ENCODE assay signal across 9 cellular contexts in genomic region chr9:4796988-4797956, GRCh38. TPM values are rescaled to one million over a fixed set of nuclear protein-coding genes. Genes with fewer than 3 reads are reported as not detected.
DNase-seq lines count a peak whose midpoint lies in the region; ATAC-seq, FAIRE-seq and TF ChIP-seq lines count a peak whose summit lies in the region.
"Had no signal": no experiment of that assay in that cellular context is flagged by ENCODE, and none has a peak within 500 bp of the region (broad histone marks: within the 10 kb centered on the region; RNA-seq: fewer than 3 reads in every experiment).

No MANE protein-coding gene starts in this region.

- ATAC-seq in CD4-positive, alpha-beta T cell (ENCODE audit: poor library complexity), result no peak
- no peak for ATAC-seq in sciatic nerve
- no peak for ATAC-seq in HG03432 (IDR thresholded peaks at IDR 0.05; ENCODE audit: unreplicated experiment)
- ATAC-seq: T-cell had no signal

- H3K27ac Mint-ChIP-seq in CD4-positive, alpha-beta T cell, result no peak overlapping the region

- intact Hi-C loops in CD4-positive, alpha-beta T cell (cut with DNase I, micrococcal nuclease), result loop anchor here in 1 of 2 experiments (2.0 to 10.0 kb wide), 2 partner anchors 36 to 1952 kb away; partner anchors contain the start of gene PUM3
- intact Hi-C loops in endothelial cell of umbilical vein (cut with micrococcal nuclease), result loop anchor here (1.0 kb wide), 1 partner anchor 34 kb away; no protein-coding TSS in a partner anchor
- intact Hi-C loops in sciatic nerve (cut with DNase I), result no loop called here

- H3K27me3 ChIP-seq in CD4-positive, alpha-beta T cell (ENCODE audit: control insufficient read depth, insufficient read depth, low read length), result no peaks in the 10 kb centered on the region
- H3K27me3 ChIP-seq in OCI-LY1 (ENCODE audit: insufficient read depth, low read length) (no peaks in the 10 kb centered on the region), endothelial cell of umbilical vein (ENCODE audit: control insufficient read depth in 2 of 2, insufficient read depth in 2 of 2, low read length in 2 of 2) (no peaks in the 10 kb centered on the region), osteoblast (ENCODE audit: insufficient read depth, low read length) (no peaks in the 10 kb centered on the region)

- H3K9ac ChIP-seq in OCI-LY1 (ENCODE audit: low read length) (no peak overlapping the region; the same call in 1 of the 2 replicates), endothelial cell of umbilical vein (replicated peaks; ENCODE audit: extremely low read depth, insufficient read depth, low read length) (no peak overlapping the region)

- H3K4me3 Mint-ChIP-seq in CD4-positive, alpha-beta T cell, result no peak overlapping the region
- H3K4me3 Mint-ChIP-seq: T-cell had no signal

- BruUV-seq in endothelial cell of umbilical vein (replicated peaks; lab: Mats Ljungman, UMichigan), result no TSS peak

- in situ Hi-C loops in GM13977 (cut with MboI; ENCODE audit: low pct_unique_long_range_greater_than_20kb, low sequenced_read_pairs, unreplicated experiment), result no loop called here

- H3K4me2 ChIP-seq in OCI-LY1 (ENCODE audit: low read length) (peak overlapping the region; percentile 34; the same call in 1 of the 2 replicates), endothelial cell of umbilical vein (ENCODE audit: insufficient read depth, low read length) (peak overlapping the region; percentile 64), osteoblast (ENCODE audit: insufficient read depth, low read length) (no peak overlapping the region)

- no peaks in the 10 kb centered on the region for H3F3A ChIP-seq in OCI-LY1 (ENCODE audit: insufficient read depth, low read length)

- peaks cover 69% of the 10 kb centered on the region for H3K4me1 Mint-ChIP-seq in CD4-positive, alpha-beta T cell (ENCODE audit: low read depth)

- dilution Hi-C loops in endothelial cell of umbilical vein (cut with MboI; ENCODE audit: extremely low pct_ligation_motif_present, low sequenced_read_pairs), result no loop called here

- H3K9me1 ChIP-seq in endothelial cell of umbilical vein (replicated peaks; ENCODE audit: control insufficient read depth, extremely low read depth, insufficient read depth, low read length), result no peaks in the 10 kb centered on the region

- no peak for DNase-seq in CD4-positive, alpha-beta T cell
- DNase-seq in GM13977 (ENCODE audit: low spot score) (no peak), endothelial cell of umbilical vein (ENCODE audit: low read depth, low spot score) (peak; percentile 61), osteoblast (ENCODE audit: insufficient read length, low spot score, missing footprints) (peak; percentile 65), sciatic nerve (ENCODE audit: low spot score) (no peak), occipital lobe (lab: John Stamatoyannopoulos, UW) (no peak)

- H3K9me3 Mint-ChIP-seq in CD4-positive, alpha-beta T cell, result no peaks in the 10 kb centered on the region
- H3K9me3 Mint-ChIP-seq: T-cell had no signal

- peak; percentile 85 for FAIRE-seq in endothelial cell of umbilical vein (lab: Jason Lieb, UNC)

- peaks cover 87% of the 10 kb centered on the region for H3K79me2 ChIP-seq in OCI-LY1 (ENCODE audit: insufficient read depth, low read length)
- H3K79me2 ChIP-seq in endothelial cell of umbilical vein (ENCODE audit: control insufficient read depth, insufficient read depth, low read length), result peaks cover 84% of the 10 kb centered on the region
- peaks cover 73% of the 10 kb centered on the region for H3K79me2 ChIP-seq in osteoblast (ENCODE audit: insufficient read depth, low read length)

- H3K27me3 Mint-ChIP-seq in CD4-positive, alpha-beta T cell, result no peaks in the 10 kb centered on the region
- H3K27me3 Mint-ChIP-seq: T-cell had no signal

- H4K20me1 ChIP-seq in OCI-LY1 (ENCODE audit: insufficient read depth, low read length) (no peaks in the 10 kb centered on the region), endothelial cell of umbilical vein (replicated peaks; ENCODE audit: control insufficient read depth, extremely low read depth, insufficient read depth, low read length) (no peaks in the 10 kb centered on the region), osteoblast (ENCODE audit: insufficient read depth, low read length) (peaks cover 17% of the 10 kb centered on the region)

- TF ChIP-seq CTCF in CD4-positive, alpha-beta T cell (IDR thresholded peaks at IDR 0.05), result peak; percentile 36
- TF ChIP-seq CTCF in GM13977 (IDR thresholded peaks at IDR 0.05; ENCODE audit: extremely low read depth, insufficient read depth, missing control alignments) (peak; percentile 58), OCI-LY1 (IDR thresholded peaks at IDR 0.05; ENCODE audit: low read length) (peak; percentile 73), endothelial cell of umbilical vein (IDR thresholded peaks at IDR 0.05; ENCODE audit: extremely low read depth in 1 of 2, insufficient read depth in 1 of 2, low read depth in 1 of 2, low read length in 2 of 2) (peak; percentile 73 to 81), osteoblast (IDR thresholded peaks at IDR 0.05; ENCODE audit: extremely low read depth, low read depth, low read length) (peak; percentile 88)

- peaks cover 32% of the 10 kb centered on the region for H3K4me1 ChIP-seq in OCI-LY1 (ENCODE audit: insufficient read depth, low read length, severe bottlenecking)
- H3K4me1 ChIP-seq in endothelial cell of umbilical vein (ENCODE audit: control insufficient read depth, extremely low read depth, insufficient read depth, low read length), result peaks cover 23% of the 10 kb centered on the region
- peaks cover 7% of the 10 kb centered on the region for H3K4me1 ChIP-seq in osteoblast (ENCODE audit: insufficient read depth, low read length)

- H3K4me3 ChIP-seq in OCI-LY1 (ENCODE audit: low read depth, low read length, poor library complexity, severe bottlenecking) (no peak overlapping the region), endothelial cell of umbilical vein (replicated peaks in 1 of 3; ENCODE audit: insufficient read depth in 1 of 3, low read depth in 1 of 3, low read length in 3 of 3) (no peak overlapping the region), osteoblast (ENCODE audit: insufficient read depth, low read length) (no peak overlapping the region)

- H3K9me2 ChIP-seq in OCI-LY1 (ENCODE audit: low read depth, low read length), result no peaks in the 10 kb centered on the region

- CTCF ChIA-PET in CD4-positive, alpha-beta T cell (lab: Charles Lee), result interaction anchor here (0.8 to 1.3 kb wide), 5 partner anchors 13 to 56 kb away, joined by 3 to 5 read pairs (median 4); partner anchors contain the start of gene AK3
- CTCF ChIA-PET in endothelial cell of umbilical vein (lab: Charles Lee), result interaction anchor here (0.6 to 4.1 kb wide), 17 partner anchors 11 to 192 kb away, joined by 3 to 54 read pairs (median 3); no protein-coding TSS in a partner anchor

- TF ChIP-seq POLR2A in endothelial cell of umbilical vein (IDR thresholded peaks at IDR 0.05; ENCODE audit: low read depth, low read length), result no peak

- POLR2A ChIA-PET in CD4-positive, alpha-beta T cell (lab: Charles Lee), result interaction anchor here (1.4 kb wide), 1 partner anchor 188 kb away, joined by 7 read pairs; the partner anchor contains the start of gene JAK2
- POLR2A ChIA-PET in endothelial cell of umbilical vein (lab: Charles Lee), result interaction anchor here (1.0 kb wide), 1 partner anchor 188 kb away, joined by 4 read pairs; the partner anchor contains the start of gene JAK2

- no peaks in the 10 kb centered on the region for H3K9me3 ChIP-seq in CD4-positive, alpha-beta T cell (ENCODE audit: control insufficient read depth, low read length)
- H3K9me3 ChIP-seq in OCI-LY1 (ENCODE audit: low read length), result no peaks in the 10 kb centered on the region
- H3K9me3 ChIP-seq in endothelial cell of umbilical vein (replicated peaks; ENCODE audit: control insufficient read depth, insufficient read depth, low read length), result no peaks in the 10 kb centered on the region
- H3K9me3 ChIP-seq in osteoblast (ENCODE audit: low read depth, low read length), result no peaks in the 10 kb centered on the region

- H3K36me3 ChIP-seq in OCI-LY1 (ENCODE audit: insufficient read depth, low read length), result peaks cover 6% of the 10 kb centered on the region; the same call in 1 of the 2 replicates
- H3K36me3 ChIP-seq in endothelial cell of umbilical vein (ENCODE audit: control insufficient read depth in 2 of 2, extremely low read depth in 1 of 2, insufficient read depth in 2 of 2, low read length in 2 of 2), result no peaks in the 10 kb centered on the region
- no peaks in the 10 kb centered on the region for H3K36me3 ChIP-seq in osteoblast (ENCODE audit: insufficient read depth, low read length)

- no peak overlapping the region for H3K27ac ChIP-seq in CD4-positive, alpha-beta T cell (ENCODE audit: low read depth, low read length)
- peak overlapping the region; percentile 11 for H3K27ac ChIP-seq in OCI-LY1 (ENCODE audit: low read depth, low read length, poor library complexity, severe bottlenecking)
- no peak overlapping the region for H3K27ac ChIP-seq in endothelial cell of umbilical vein (ENCODE audit: insufficient read depth, low read depth, low read length)
- H3K27ac ChIP-seq in osteoblast (ENCODE audit: low read depth, low read length), result no peak overlapping the region

- H3K36me3 Mint-ChIP-seq in CD4-positive, alpha-beta T cell (ENCODE audit: low read depth), result peaks cover 13% of the 10 kb centered on the region

- no peak overlapping the region for H2AFZ ChIP-seq in OCI-LY1 (ENCODE audit: low read length)
- H2AFZ ChIP-seq in endothelial cell of umbilical vein (ENCODE audit: low read depth, low read length), result no peak overlapping the region
- no peak overlapping the region for H2AFZ ChIP-seq in osteoblast (ENCODE audit: low read length)

RNA-seq across cellular contexts. Expression of gene RCL1, which starts 4.5 kb away (rescaled TPM):
- 10 to 100 TPM; 33.8 to 35.5 TPM for total RNA-seq in CD4-positive, alpha-beta T cell
- total RNA-seq in endothelial cell of umbilical vein (12.1 and 13.2 TPM in 2 replicates), osteoblast (11.5 and 15.6 TPM in 2 replicates), sciatic nerve (24.6 TPM), occipital lobe (17.8 TPM)
- 9.0 and 12.9 TPM in 2 replicates for polyA plus RNA-seq in endothelial cell of umbilical vein
- polyA plus RNA-seq in endothelial cell of umbilical vein (2011; cell fraction: cytosol; rRNA removed), result 13.3 and 15.1 TPM in 2 replicates
- polyA plus RNA-seq in endothelial cell of umbilical vein (2011; cell fraction: nucleus; rRNA removed), result 12.4 and 16.0 TPM in 2 replicates
- 12.5 and 19.1 TPM in 2 replicates for polyA plus RNA-seq in endothelial cell of umbilical vein (2012)
- polyA minus RNA-seq in endothelial cell of umbilical vein, result 12.8 and 15.1 TPM in 2 replicates
- 11.8 TPM for polyA minus RNA-seq in endothelial cell of umbilical vein (2011; cell fraction: cytosol; rRNA and poly(A)+ RNA removed)
- polyA minus RNA-seq in endothelial cell of umbilical vein (2011; cell fraction: nucleus; rRNA and poly(A)+ RNA removed), result 17.2 and 19.3 TPM in 2 replicates

RNA-seq across cellular contexts. Expression of gene AK3, which starts 56.3 kb away (rescaled TPM):
- total RNA-seq in CD4-positive, alpha-beta T cell, result 10 to 100 TPM; 19.9 to 20.9 TPM
- total RNA-seq in endothelial cell of umbilical vein (38.1 and 42.3 TPM in 2 replicates), osteoblast (48.9 and 77.2 TPM in 2 replicates), sciatic nerve (56.4 TPM), occipital lobe (33.1 TPM)
- 19.7 and 20.6 TPM in 2 replicates for polyA plus RNA-seq in endothelial cell of umbilical vein
- polyA plus RNA-seq in endothelial cell of umbilical vein (2011; cell fraction: cytosol; rRNA removed), result 22.7 and 27.1 TPM in 2 replicates
- 17.0 and 21.4 TPM in 2 replicates for polyA plus RNA-seq in endothelial cell of umbilical vein (2011; cell fraction: nucleus; rRNA removed)
- 24.7 and 26.1 TPM in 2 replicates for polyA plus RNA-seq in endothelial cell of umbilical vein (2012)
- 20.0 and 25.1 TPM in 2 replicates for polyA minus RNA-seq in endothelial cell of umbilical vein
- 21.2 TPM for polyA minus RNA-seq in endothelial cell of umbilical vein (2011; cell fraction: cytosol; rRNA and poly(A)+ RNA removed)
- 13.6 and 19.5 TPM in 2 replicates for polyA minus RNA-seq in endothelial cell of umbilical vein (2011; cell fraction: nucleus; rRNA and poly(A)+ RNA removed)

Comparison
In these comparisons a context has a peak if more than half of its experiments do, and no peak if none do; other contexts are left out.
1. DNase-seq: peak in endothelial cell of umbilical vein (single experiment) and osteoblast (single experiment); none in CD4-positive, alpha-beta T cell (0 of 10), GM13977 (single experiment), sciatic nerve (single experiment) and occipital lobe (single experiment).
2. CTCF ChIP-seq: peak in every context shown above with its lines; median percentile 88 in osteoblast; 77 in endothelial cell of umbilical vein; 73 in OCI-LY1; 58 in GM13977; 36 in CD4-positive, alpha-beta T cell.